Comparison of ENCODE assay signal across 1 cellular context in genomic region chr19:52028027-52028779, GRCh38.
TF ChIP-seq lines count a peak whose summit lies in the region.

TSS of gene ZNF614 (minus strand) at chr19:52028379. CDS start at chr19:52025745, 2,634 bp downstream.

TF ChIP-seq in K562, 482 proteins besides CTCF, POLR2A, EP300 and RAD21 (continued from another document and continues in another):
- TF ChIP-seq CUX1 (CRISPR knock-in tag; IDR thresholded peaks at IDR 0.05) (no peak), ZNF512 (tag; IDR thresholded peaks at IDR 0.05) (no peak), PML (IDR thresholded peaks at IDR 0.05; ENCODE audit: low read length) (0 out of 2 replicates have a peak, but pooled peaks have one; percentile 40), CHD4 (IDR thresholded peaks at IDR 0.05; ENCODE audit: insufficient read depth, insufficient replicate concordance, low read depth, low read length, poor library complexity, severe bottlenecking) (no peak), NR2F6 (CRISPR knock-in tag; IDR thresholded peaks at IDR 0.05) (no peak), ELF4 (CRISPR knock-in tag; IDR thresholded peaks at IDR 0.05) (no peak), RBM17 (IDR thresholded peaks at IDR 0.05; ENCODE audit: borderline replicate concordance, low read depth, low read length) (no peak), CEBPG (CRISPR knock-in tag; IDR thresholded peaks at IDR 0.05) (no peak), CEBPG (tag; conservative IDR thresholded peaks at IDR 0.05 in 1 of 2, IDR thresholded peaks at IDR 0.05 in 1 of 2) (no peak), TARDBP (IDR thresholded peaks at IDR 0.05) (no peak; the same call in 1 of the 2 replicates), PURB (CRISPR knock-in tag; IDR thresholded peaks at IDR 0.05; ENCODE audit: low read depth) (no peak), RREB1 (CRISPR knock-in tag; IDR thresholded peaks at IDR 0.05) (0 out of 2 replicates have a peak, but pooled peaks have one; percentile 11), KDM5B (IDR thresholded peaks at IDR 0.05; ENCODE audit: insufficient replicate concordance, low read depth, low read length) (peak; percentile 97), ZNF592 (IDR thresholded peaks at IDR 0.05) (no peak), MECOM (CRISPR knock-in tag; IDR thresholded peaks at IDR 0.05) (no peak), HOMEZ (CRISPR knock-in tag; IDR thresholded peaks at IDR 0.05) (no peak), NR4A1 (CRISPR knock-in tag; IDR thresholded peaks at IDR 0.05) (no peak), NR4A1 (tag; IDR thresholded peaks at IDR 0.05) (peak; percentile 68; the same call in 1 of the 2 replicates), EP400 (IDR thresholded peaks at IDR 0.05) (peak; percentile 94), HNRNPK (IDR thresholded peaks at IDR 0.05; ENCODE audit: low read depth, low read length, poor library complexity, severe bottlenecking) (no peak), NRF1 (conservative IDR thresholded peaks at IDR 0.05 in 1 of 2, IDR thresholded peaks at IDR 0.05 in 1 of 2) (peak; percentile 74 to 80), ELK3 (CRISPR knock-in tag; IDR thresholded peaks at IDR 0.05) (no peak), TRIM24 (IDR thresholded peaks at IDR 0.05) (peak in 1 of 2 experiments; percentile 33; a peak in 1 of 4 replicates), KDM1A (IDR thresholded peaks at IDR 0.05) (no peak), THAP12 (CRISPR knock-in tag; IDR thresholded peaks at IDR 0.05) (no peak), RBM14 (IDR thresholded peaks at IDR 0.05; ENCODE audit: borderline replicate concordance, insufficient read depth, low read depth, low read length) (no peak), PBX2 (CRISPR knock-in tag; IDR thresholded peaks at IDR 0.05; ENCODE audit: low read depth) (no peak), PBX2 (tag; conservative IDR thresholded peaks at IDR 0.05; ENCODE audit: low read depth) (peak; percentile 43; the same call in 1 of the 2 replicates), SAP30 (IDR thresholded peaks at IDR 0.05; ENCODE audit: borderline replicate concordance, insufficient read depth, low read depth, low read length, poor library complexity, severe bottlenecking) (peak; percentile 84), LEF1 (IDR thresholded peaks at IDR 0.05) (no peak)
